In the genomic region with DNA sequence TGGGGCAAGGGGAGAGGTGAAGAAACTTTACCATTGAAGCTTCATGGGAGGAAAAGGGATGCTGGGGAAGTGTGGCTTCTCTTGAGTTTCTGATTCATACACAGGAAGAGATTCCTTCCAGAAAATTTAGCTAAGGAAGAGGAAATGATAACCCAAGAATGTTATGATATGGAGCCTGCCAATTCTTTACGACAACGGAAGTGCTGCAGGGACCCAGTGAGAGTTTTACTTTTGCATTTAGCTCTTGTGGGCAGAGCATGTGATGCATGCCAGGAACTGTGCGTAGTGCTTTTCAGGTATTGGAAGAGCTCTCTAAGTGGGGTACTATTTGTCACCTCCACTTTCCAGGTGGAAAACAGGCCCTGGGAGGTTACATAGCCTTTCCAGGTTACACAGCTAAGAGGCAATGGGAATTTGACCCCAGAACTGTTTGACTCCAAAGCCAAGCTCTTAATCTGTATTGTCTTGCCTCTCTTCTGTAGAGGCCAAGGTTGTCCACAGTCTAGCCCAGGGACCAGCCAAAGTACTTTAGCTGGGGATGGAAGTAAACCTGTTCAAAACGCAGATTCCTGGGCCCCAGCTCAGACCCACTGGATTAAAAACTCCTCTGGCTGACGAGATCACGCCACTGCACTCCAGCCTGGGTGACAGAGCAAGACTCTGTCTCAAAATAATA, we compare ENCODE assay signal across 8 cellular contexts. TPM values are rescaled to one million over a fixed set of nuclear protein-coding genes. Genes with fewer than 3 reads are reported as not detected.
A peak's percentile ranks its signal among the peaks of the same experiment; 100 is the strongest.
DNase-seq lines count a peak whose midpoint lies in the region; ATAC-seq and TF ChIP-seq lines count a peak whose summit lies in the region.

No MANE protein-coding gene starts in this region.

- no peaks in the 10 kb centered on the region for H4K20me1 ChIP-seq in DOHH2 (ENCODE audit: control insufficient read depth, insufficient read depth, low read depth, low read length)

- H3K27me3 ChIP-seq in DOHH2 (ENCODE audit: control insufficient read depth, low read length) (no peaks in the 10 kb centered on the region), left lung (no peaks in the 10 kb centered on the region)

- H3K4me3 ChIP-seq in DOHH2 (ENCODE audit: low read length) (no peak overlapping the region), left lung (no peak overlapping the region)

- H3K4me1 ChIP-seq in DOHH2 (ENCODE audit: control insufficient read depth, low read length) (peaks cover 45% of the 10 kb centered on the region), left lung (peaks cover 15 to 54% of the 10 kb centered on the region in 2 donors)

- peak overlapping the region; percentile 11; the same call in 1 of the 2 replicates for H3K4me2 ChIP-seq in DOHH2 (ENCODE audit: low read length)

- no peaks in the 10 kb centered on the region for H3K79me2 ChIP-seq in DOHH2 (ENCODE audit: control insufficient read depth, low read length)

- TF ChIP-seq CTCF in DOHH2 (IDR thresholded peaks at IDR 0.05; ENCODE audit: low read depth, low read length, poor library complexity, severe bottlenecking) (no peak), left lung (IDR thresholded peaks at IDR 0.05) (no peak)

- H3K9me2 ChIP-seq in DOHH2 (replicated peaks; ENCODE audit: control insufficient read depth, low read length) = no peaks in the 10 kb centered on the region

- ATAC-seq in HG02840 (IDR thresholded peaks at IDR 0.05; ENCODE audit: low FRiP score, unreplicated experiment) (peak; percentile 62), left lung (peak; percentile 83)

- intact Hi-C loops in left lung (cut with DNase I) = no loop called here

- H3K27ac ChIP-seq in DOHH2 (ENCODE audit: low read depth, low read length) (no peak overlapping the region), left lung (peak overlapping the region; percentile 49 to 75)

- H3K36me3 ChIP-seq in DOHH2 (ENCODE audit: control insufficient read depth, low read length) (no peaks in the 10 kb centered on the region), left lung (no peaks in the 10 kb centered on the region)

- DNase-seq in activated naive CD4-positive, alpha-beta T cell treated with Interleukin-2 at 50 U/mL for 16 hours = peak; percentile 43
- DNase-seq in left lung (peak in 1 of 2 donors; percentile 67), NCI-H1417 (lab: John Stamatoyannopoulos, UW) (no peak), HuH-7.5 (ENCODE audit: low spot score) (no peak), putamen (ENCODE audit: low spot score) (no peak)
- DNase-seq in NK-92 treated with Interleukin-12 subunit alpha and Interleukin-12 subunit beta, amount 100 ng/mL, for 24 hours (lab: John Stamatoyannopoulos, UW) = no peak

- H3F3A ChIP-seq in DOHH2 (ENCODE audit: control insufficient read depth, insufficient read depth) = no peaks in the 10 kb centered on the region

- H3K9me3 ChIP-seq in DOHH2 (ENCODE audit: control insufficient read depth, insufficient read depth, low read length) (no peaks in the 10 kb centered on the region), left lung (no peaks in the 10 kb centered on the region)

RNA-seq across cellular contexts. Expression of a gene that starts 23.0 kb away (rescaled TPM):
- total RNA-seq in left lung = 10 to 100 TPM; 46.7 to 50.4 TPM
